33 cellular contexts compared by ENCODE assay signal in the genomic region with DNA sequence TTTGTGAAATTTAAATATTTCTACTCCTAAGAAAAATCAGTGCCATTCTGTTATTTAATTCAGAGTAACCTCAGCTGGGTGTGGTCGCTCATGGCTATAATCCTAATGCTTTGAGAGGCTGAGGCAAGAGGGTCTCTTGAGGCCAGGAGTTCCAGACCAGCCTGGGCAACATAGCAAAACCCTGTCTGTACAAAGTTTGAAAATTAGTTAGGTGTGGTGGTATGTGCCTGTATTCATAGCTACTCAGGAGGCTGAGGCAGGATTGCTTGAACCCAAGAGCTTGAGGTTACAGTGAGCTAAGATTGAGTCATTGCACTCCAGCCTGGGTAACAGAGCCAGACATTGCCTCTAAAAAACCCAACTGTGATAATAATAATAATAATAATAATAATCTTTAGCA.
"Had no signal": no experiment of that assay in that cellular context is flagged by ENCODE, and none has a peak within 500 bp of the region (broad histone marks: within the 10 kb centered on the region; RNA-seq: fewer than 3 reads in every experiment).

No MANE protein-coding gene starts in this region.

- H3K36me3 Mint-ChIP-seq: activated naive CD8-positive, alpha-beta T cell had no signal

- H3K4me1 ChIP-seq: esophagus muscularis mucosa, gastroesophageal sphincter, heart right ventricle had no signal

- H3K4me1 Mint-ChIP-seq: activated B cell treated with CpG ODN at 0.5 μM for 24 hours; activated T-helper 17 cell treated with anti-CD3 and anti-CD28 coated beads, Interleukin-2, amount 50 U/mL, for 72 hours; T-helper 17 cell had no signal

- H3K9me3 Mint-ChIP-seq: activated B cell treated with CpG ODN at 0.5 μM for 24 hours; activated CD8-positive, alpha-beta T cell treated with anti-CD3 and anti-CD28 coated beads for 36 hours; activated T-cell treated with anti-CD3 and anti-CD28 coated beads, Interleukin-2, amount 50 U/mL, for 4 hours; effector memory CD8-positive, alpha-beta T cell; T-helper 2 cell treated with Interferon-gamma antibody and Interleukin-4, amounts not matched to agents 5 μg/mL and 100 μg/mL, for 36 hours had no signal

- DNase-seq: activated B cell treated with CpG ODN at 0.5 μM for 24 hours; activated CD4-positive, alpha-beta T cell treated with anti-CD3 and anti-CD28 coated beads for 48 hours; activated CD4-positive, alpha-beta T cell treated with anti-CD3 and anti-CD28 coated beads, Interleukin-2, amount 50 U/mL, for 1 hour; activated CD4-positive, alpha-beta T cell treated with anti-CD3 and anti-CD28 coated beads, Interleukin-2, amount 50 U/mL, for 48 hours; activated CD8-positive, alpha-beta memory T cell treated with anti-CD3 and anti-CD28 coated beads for 24 hours; activated CD8-positive, alpha-beta T cell treated with anti-CD3 and anti-CD28 coated beads for 36 hours; activated effector memory CD4-positive, alpha-beta T cell treated with Interleukin-2 at 50 U/mL for 16 hours; activated gamma-delta T cell treated with Interleukin-2 at 50 U/mL for 16 hours; activated naive CD4-positive, alpha-beta T cell treated with anti-CD3 and anti-CD28 coated beads, Interleukin-2, amount 50 U/mL, for 16 hours; activated naive CD4-positive, alpha-beta T cell treated with Interleukin-2 at 50 U/mL for 16 hours; activated T-cell treated with anti-CD3 and anti-CD28 coated beads, Interleukin-2, amount 50 U/mL, for 4 hours; amniotic stem cell; anterior cingulate cortex; brain microvascular endothelial cell; caudate nucleus; cortex of kidney; dermis blood vessel endothelial cell; effector CD4-positive, alpha-beta T cell; effector memory CD8-positive, alpha-beta T cell; erythroblast; foreskin melanocyte; heart right ventricle; T-helper 1 cell; T-helper 17 cell; T1000; WERI-Rb-1 had no signal

- H3K4me3 Mint-ChIP-seq: activated B cell treated with CpG ODN at 0.5 μM for 24 hours; activated CD8-positive, alpha-beta T cell treated with anti-CD3 and anti-CD28 coated beads for 36 hours; activated naive CD8-positive, alpha-beta T cell; activated T-cell treated with anti-CD3 and anti-CD28 coated beads, Interleukin-2, amount 50 U/mL, for 4 hours; activated T-helper 17 cell treated with anti-CD3 and anti-CD28 coated beads, Interleukin-2, amount 50 U/mL, for 72 hours; effector memory CD8-positive, alpha-beta T cell; T-helper 17 cell; T-helper 2 cell treated with Interferon-gamma antibody and Interleukin-4, amounts not matched to agents 5 μg/mL and 100 μg/mL, for 36 hours had no signal

- H3K36me3 ChIP-seq: brain microvascular endothelial cell, esophagus muscularis mucosa, gastroesophageal sphincter, heart right ventricle, WERI-Rb-1 had no signal

- H3K27me3 ChIP-seq: brain microvascular endothelial cell, esophagus muscularis mucosa, gastroesophageal sphincter, heart right ventricle had no signal

- H3K27ac ChIP-seq: brain microvascular endothelial cell, esophagus muscularis mucosa, gastroesophageal sphincter, heart right ventricle, WERI-Rb-1 had no signal

- H3K9me3 ChIP-seq: esophagus muscularis mucosa, gastroesophageal sphincter, heart right ventricle had no signal

- H3K4me3 ChIP-seq: esophagus muscularis mucosa, gastroesophageal sphincter, heart right ventricle had no signal

- ATAC-seq: activated CD4-positive, CD25-positive, alpha-beta regulatory T cell treated with anti-CD3 and anti-CD28 coated beads, Interleukin-2, amount 50 U/mL, for 24 hours; activated CD8-positive, alpha-beta T cell treated with anti-CD3 and anti-CD28 coated beads for 36 hours; activated T-cell treated with anti-CD3 and anti-CD28 coated beads, Interleukin-2, amount 50 U/mL, for 4 hours; activated T-helper 17 cell treated with anti-CD3 and anti-CD28 coated beads, Interleukin-2, amount 50 U/mL, for 72 hours; effector memory CD8-positive, alpha-beta T cell; gastroesophageal sphincter; heart right ventricle; T-helper 17 cell had no signal

- H3K27me3 Mint-ChIP-seq: activated B cell treated with CpG ODN at 0.5 μM for 24 hours; activated CD8-positive, alpha-beta T cell treated with anti-CD3 and anti-CD28 coated beads for 36 hours; activated T-helper 17 cell treated with anti-CD3 and anti-CD28 coated beads, Interleukin-2, amount 50 U/mL, for 72 hours; effector memory CD8-positive, alpha-beta T cell; T-helper 17 cell had no signal

- H3K27ac Mint-ChIP-seq: activated B cell treated with CpG ODN at 0.5 μM for 24 hours; activated CD8-positive, alpha-beta T cell treated with anti-CD3 and anti-CD28 coated beads for 36 hours; activated naive CD8-positive, alpha-beta T cell; activated T-helper 17 cell treated with anti-CD3 and anti-CD28 coated beads, Interleukin-2, amount 50 U/mL, for 72 hours; effector memory CD8-positive, alpha-beta T cell; T-helper 17 cell; T-helper 2 cell treated with Interferon-gamma antibody and Interleukin-4, amounts not matched to agents 5 μg/mL and 100 μg/mL, for 36 hours had no signal

- FAIRE-seq: astrocyte had no signal
